Comparison of ENCODE assay signal across 11 cellular contexts in genomic region chr15:89813381-89814111, GRCh38. TPM values are rescaled to one million over a fixed set of nuclear protein-coding genes. Genes with fewer than 3 reads are reported as not detected.
DNase-seq lines count a peak whose midpoint lies in the region; ATAC-seq and TF ChIP-seq lines count a peak whose summit lies in the region.
"Had no signal": no experiment of that assay in that cellular context is flagged by ENCODE, and none has a peak within 500 bp of the region (broad histone marks: within the 10 kb centered on the region; RNA-seq: fewer than 3 reads in every experiment).

No MANE protein-coding gene starts in this region.

- DNase-seq in activated CD4-positive, alpha-beta T cell treated with anti-CD3 and anti-CD28 coated beads, Interleukin-2, amount 10 ng/mL, durations not matched to agents 7 days and 5 days = no peak
- no peak for DNase-seq in activated CD4-positive, alpha-beta T cell treated with anti-CD3 and anti-CD28 coated beads for 4 hours
- DNase-seq in activated CD8-positive, alpha-beta T cell treated with anti-CD3 and anti-CD28 coated beads for 36 hours = no peak
- DNase-seq in left lobe of liver (ENCODE audit: low spot score) = no peak
- no peak for DNase-seq in NCI-H2107 treated with DMSO at 0.1 percent for 48 hours (lab: John Stamatoyannopoulos, UW; ENCODE audit: unreplicated experiment)
- no peak for DNase-seq in ecto neural progenitor cell (ENCODE audit: low spot score)
- DNase-seq: kidney glomerular epithelial cell, NCI-H1436 treated with DMSO at 0.1 percent for 48 hours had no signal

- POLR2A ChIA-PET in activated CD4-positive, alpha-beta T cell treated with anti-CD3 and anti-CD28 coated beads, Interleukin-2, amount 10 ng/mL, durations not matched to agents 7 days and 5 days (lab: Charles Lee) = no interaction called here
- POLR2A ChIA-PET in activated CD8-positive, alpha-beta T cell treated with anti-CD3 and anti-CD28 coated beads for 36 hours (lab: Charles Lee) = interaction anchor here (1.0 kb wide), 1 partner anchor 61 kb away, joined by 3 read pairs; no protein-coding TSS in a partner anchor

- H3K9me3 Mint-ChIP-seq in activated CD4-positive, alpha-beta T cell treated with anti-CD3 and anti-CD28 coated beads, Interleukin-2, amount 10 ng/mL, durations not matched to agents 7 days and 5 days = no peaks in the 10 kb centered on the region
- H3K9me3 Mint-ChIP-seq in activated CD8-positive, alpha-beta T cell treated with anti-CD3 and anti-CD28 coated beads for 36 hours = peaks cover 8% of the 10 kb centered on the region
- H3K9me3 Mint-ChIP-seq in stimulated activated memory B cell treated with anti-CD40 and anti-IgM and Interleukin-4, amounts not matched to agents 10 μg/mL and 1 μg/mL and 100 μg/mL, for 72 hours = no peaks in the 10 kb centered on the region

- peaks cover 31% of the 10 kb centered on the region for H3K27me3 Mint-ChIP-seq in activated CD4-positive, alpha-beta T cell treated with anti-CD3 and anti-CD28 coated beads, Interleukin-2, amount 10 ng/mL, durations not matched to agents 7 days and 5 days
- H3K27me3 Mint-ChIP-seq in activated CD8-positive, alpha-beta T cell treated with anti-CD3 and anti-CD28 coated beads for 36 hours = peaks cover 34% of the 10 kb centered on the region
- peaks cover 42% of the 10 kb centered on the region for H3K27me3 Mint-ChIP-seq in stimulated activated memory B cell treated with anti-CD40 and anti-IgM and Interleukin-4, amounts not matched to agents 10 μg/mL and 1 μg/mL and 100 μg/mL, for 72 hours

- ATAC-seq in activated CD8-positive, alpha-beta T cell treated with anti-CD3 and anti-CD28 coated beads for 36 hours = no peak
- ATAC-seq in left lobe of liver = peak; percentile 2
- ATAC-seq in stimulated activated memory B cell treated with anti-CD40 and anti-IgM and Interleukin-4, amounts not matched to agents 10 μg/mL and 1 μg/mL and 100 μg/mL, for 72 hours = peak; percentile 42
- ATAC-seq in HG03139 (IDR thresholded peaks at IDR 0.05; ENCODE audit: unreplicated experiment) = no peak

- H3K4me1 Mint-ChIP-seq in activated CD4-positive, alpha-beta T cell treated with anti-CD3 and anti-CD28 coated beads, Interleukin-2, amount 10 ng/mL, durations not matched to agents 7 days and 5 days = peaks cover 9% of the 10 kb centered on the region
- H3K4me1 Mint-ChIP-seq in activated CD8-positive, alpha-beta T cell treated with anti-CD3 and anti-CD28 coated beads for 36 hours (ENCODE audit: low read depth) = peaks cover 4% of the 10 kb centered on the region
- H3K4me1 Mint-ChIP-seq in stimulated activated memory B cell treated with anti-CD40 and anti-IgM and Interleukin-4, amounts not matched to agents 10 μg/mL and 1 μg/mL and 100 μg/mL, for 72 hours = peaks cover 21% of the 10 kb centered on the region

- peak overlapping the region; percentile 51 for H3K4me3 Mint-ChIP-seq in activated CD4-positive, alpha-beta T cell treated with anti-CD3 and anti-CD28 coated beads, Interleukin-2, amount 10 ng/mL, durations not matched to agents 7 days and 5 days
- H3K4me3 Mint-ChIP-seq in activated CD8-positive, alpha-beta T cell treated with anti-CD3 and anti-CD28 coated beads for 36 hours = peak overlapping the region; percentile 12
- peak overlapping the region; percentile 21 for H3K4me3 Mint-ChIP-seq in stimulated activated memory B cell treated with anti-CD40 and anti-IgM and Interleukin-4, amounts not matched to agents 10 μg/mL and 1 μg/mL and 100 μg/mL, for 72 hours

- H3K36me3 Mint-ChIP-seq in activated CD4-positive, alpha-beta T cell treated with anti-CD3 and anti-CD28 coated beads, Interleukin-2, amount 10 ng/mL, durations not matched to agents 7 days and 5 days (ENCODE audit: low read depth) = no peaks in the 10 kb centered on the region
- H3K36me3 Mint-ChIP-seq in activated CD8-positive, alpha-beta T cell treated with anti-CD3 and anti-CD28 coated beads for 36 hours (ENCODE audit: low read depth) = peaks cover 9% of the 10 kb centered on the region
- peaks cover 14% of the 10 kb centered on the region for H3K36me3 Mint-ChIP-seq in stimulated activated memory B cell treated with anti-CD40 and anti-IgM and Interleukin-4, amounts not matched to agents 10 μg/mL and 1 μg/mL and 100 μg/mL, for 72 hours

- intact Hi-C loops in activated CD8-positive, alpha-beta T cell treated with anti-CD3 and anti-CD28 coated beads for 36 hours (cut with micrococcal nuclease) = no loop called here

- no peak for TF ChIP-seq CTCF in activated CD8-positive, alpha-beta T cell treated with anti-CD3 and anti-CD28 coated beads for 36 hours (IDR thresholded peaks at IDR 0.05)

- CTCF ChIA-PET in activated CD4-positive, alpha-beta T cell treated with anti-CD3 and anti-CD28 coated beads, Interleukin-2, amount 10 ng/mL, durations not matched to agents 7 days and 5 days (lab: Charles Lee) = interaction anchor here (1.3 kb wide), 1 partner anchor 30 kb away, joined by 3 read pairs; no protein-coding TSS in a partner anchor
- CTCF ChIA-PET in activated CD8-positive, alpha-beta T cell treated with anti-CD3 and anti-CD28 coated beads for 36 hours (lab: Charles Lee) = interaction anchor here (1.2 to 1.5 kb wide), 2 partner anchors 15 to 61 kb away, joined by 3 to 5 read pairs; no protein-coding TSS in a partner anchor

- H3K27ac Mint-ChIP-seq in activated CD4-positive, alpha-beta T cell treated with anti-CD3 and anti-CD28 coated beads, Interleukin-2, amount 10 ng/mL, durations not matched to agents 7 days and 5 days = no peak overlapping the region
- no peak overlapping the region for H3K27ac Mint-ChIP-seq in activated CD8-positive, alpha-beta T cell treated with anti-CD3 and anti-CD28 coated beads for 36 hours
- H3K27ac Mint-ChIP-seq in stimulated activated memory B cell treated with anti-CD40 and anti-IgM and Interleukin-4, amounts not matched to agents 10 μg/mL and 1 μg/mL and 100 μg/mL, for 72 hours = no peak overlapping the region

RNA-seq across cellular contexts. Expression of gene ANPEP, which starts 1.1 kb away (rescaled TPM):
- total RNA-seq in activated CD4-positive, alpha-beta T cell treated with anti-CD3 and anti-CD28 coated beads, Interleukin-2, amount 10 ng/mL, durations not matched to agents 7 days and 5 days = 1 to 10 TPM; 1.4 to 2.0 TPM
- not detected for total RNA-seq in activated CD8-positive, alpha-beta T cell treated with anti-CD3 and anti-CD28 coated beads for 36 hours
- total RNA-seq in left lobe of liver = 383 TPM

RNA-seq across cellular contexts. Expression of gene MESP2, which starts 37.4 kb away (rescaled TPM):
- total RNA-seq in activated CD4-positive, alpha-beta T cell treated with anti-CD3 and anti-CD28 coated beads, Interleukin-2, amount 10 ng/mL, durations not matched to agents 7 days and 5 days = not detected
- not detected for total RNA-seq in activated CD8-positive, alpha-beta T cell treated with anti-CD3 and anti-CD28 coated beads for 36 hours
- total RNA-seq in left lobe of liver = 0.15 TPM
- total RNA-seq: T-helper 1 cell treated with Interleukin-12 subunit alpha and Interleukin-12 subunit beta and Interleukin-4 antibody, amounts not matched to agents 30 ng/mL and 1 ng/mL, for 36 hours had no signal

Comparison
In these comparisons a context has a peak if more than half of its experiments do, and no peak if none do; other contexts are left out.
1. ATAC-seq: peak in left lobe of liver (single experiment) and stimulated activated memory B cell treated with anti-CD40 and anti-IgM and Interleukin-4, amounts not matched to agents 10 μg/mL and 1 μg/mL and 100 μg/mL, for 72 hours (single experiment); none in activated CD8-positive, alpha-beta T cell treated with anti-CD3 and anti-CD28 coated beads for 36 hours (single experiment) and HG03139 (single experiment).
2. RNA of gene ANPEP, which starts 1.1 kb away (total RNA-seq): 383 TPM in left lobe of liver (single experiment); 1.4 to 2.0 TPM in activated CD4-positive, alpha-beta T cell treated with anti-CD3 and anti-CD28 coated beads, Interleukin-2, amount 10 ng/mL, durations not matched to agents 7 days and 5 days and not detected in activated CD8-positive, alpha-beta T cell treated with anti-CD3 and anti-CD28 coated beads for 36 hours; every median in the first group is over 100 times any median in the second.
3. Peak in every context shown above with its lines, with median percentiles within 50 percentile points of each other: H3K4me3 Mint-ChIP-seq.